In genomic region chr12:47715393-47715876, GRCh38 we compare ENCODE assay signal across 1 cellular context.
TF ChIP-seq lines count a peak whose summit lies in the region.

No MANE protein-coding gene starts in this region.

TF ChIP-seq in SK-N-SH treated with all-trans-retinoic acid at 6 μM for 48 hours, 23 proteins besides CTCF, POLR2A, EP300 and RAD21 (continued from another document):
- TF ChIP-seq CSRNP3 (CRISPR knock-in tag; IDR thresholded peaks at IDR 0.05): no peak
- no peak for TF ChIP-seq ZNF8 (CRISPR knock-in tag; IDR thresholded peaks at IDR 0.05)
- TF ChIP-seq ZC3H10 (CRISPR knock-in tag; IDR thresholded peaks at IDR 0.05): no peak
- no peak for TF ChIP-seq ZFP30 (CRISPR knock-in tag; IDR thresholded peaks at IDR 0.05)
- no peak for TF ChIP-seq PPARA (CRISPR knock-in tag; IDR thresholded peaks at IDR 0.05; ENCODE audit: borderline replicate concordance)
